ENCODE assay signal across 14 cellular contexts in genomic region chr11:120523196-120523595, GRCh38. TPM values are rescaled to one million over a fixed set of nuclear protein-coding genes. Genes with fewer than 3 reads are reported as not detected.
DNase-seq lines count a peak whose midpoint lies in the region; ATAC-seq and TF ChIP-seq lines count a peak whose summit lies in the region.
"Had no signal": no experiment of that assay in that cellular context is flagged by ENCODE, and none has a peak within 500 bp of the region (broad histone marks: within the 10 kb centered on the region; RNA-seq: fewer than 3 reads in every experiment).

No MANE protein-coding gene starts in this region.

- H3K4me2 ChIP-seq in BLaER1 (peak overlapping the region; percentile 72), PC-9 (no peak overlapping the region)

- no peak overlapping the region for H2AFZ ChIP-seq in PC-9

- POLR2A ChIA-PET in PC-9 (lab: Charles Lee; ENCODE audit: unreplicated experiment): no interaction called here

- intact Hi-C loops in PC-9 (cut with micrococcal nuclease; ENCODE audit: unreplicated experiment): no loop called here

- H3K27me3 ChIP-seq in BLaER1 (no peaks in the 10 kb centered on the region), PC-9 (ENCODE audit: insufficient read depth, low read depth) (peaks cover 95% of the 10 kb centered on the region)
- H3K27me3 ChIP-seq: dorsolateral prefrontal cortex, uterus had no signal

- H3K27ac ChIP-seq in BLaER1 (peak overlapping the region; percentile 18; the same call in 1 of the 2 replicates), PC-9 (no peak overlapping the region)
- H3K27ac ChIP-seq: dorsolateral prefrontal cortex, esophagus muscularis mucosa, uterus had no signal

- no peak overlapping the region for H3K9ac ChIP-seq in BLaER1

- no peaks in the 10 kb centered on the region for H3K36me3 ChIP-seq in BLaER1
- no peaks in the 10 kb centered on the region for H3K36me3 ChIP-seq in PC-9 (ENCODE audit: low read depth)
- H3K36me3 ChIP-seq: esophagus muscularis mucosa, uterus had no signal

- H3K79me2 ChIP-seq in PC-9 (ENCODE audit: low read depth): no peaks in the 10 kb centered on the region

- H3K4me1 ChIP-seq in BLaER1: peaks cover 28% of the 10 kb centered on the region
- no peaks in the 10 kb centered on the region for H3K4me1 ChIP-seq in PC-9 (replicated peaks; ENCODE audit: insufficient read depth)

- CTCF ChIA-PET in PC-9 (lab: Charles Lee): no interaction called here

- TF ChIP-seq CTCF in GM12865 (IDR thresholded peaks at IDR 0.05; ENCODE audit: insufficient read depth, low read depth, low read length, missing control alignments) (no peak), PC-9 (conservative IDR thresholded peaks at IDR 0.05) (no peak)

- BruUV-seq in PC-9 (replicated peaks; lab: Mats Ljungman, UMichigan): no TSS peak

- DNase-seq in GM12865 (ENCODE audit: low read depth): peak; percentile 9
- peak; percentile 87 for DNase-seq in NCI-H69 (lab: John Stamatoyannopoulos, UW)
- DNase-seq in left lobe of liver (ENCODE audit: low spot score): no peak
- no peak for DNase-seq in foreskin melanocyte
- DNase-seq in mucosa of gallbladder (ENCODE audit: low spot score): no peak
- DNase-seq in PC-9: no peak
- DNase-seq: ACHN, GF-D8, NCI-H446, uterus had no signal

- H3K9me3 ChIP-seq in BLaER1 (no peaks in the 10 kb centered on the region), PC-9 (ENCODE audit: insufficient read depth, low read depth) (no peaks in the 10 kb centered on the region)
- H3K9me3 ChIP-seq: esophagus muscularis mucosa, uterus had no signal

- H3K4me3 ChIP-seq in BLaER1: no peak overlapping the region
- H3K4me3 ChIP-seq in GM12865 (ENCODE audit: low read depth, low read length): no peak overlapping the region
- no peak overlapping the region for H3K4me3 ChIP-seq in PC-9
- H3K4me3 ChIP-seq: dorsolateral prefrontal cortex, esophagus muscularis mucosa, uterus had no signal

- H4K20me1 ChIP-seq in BLaER1: no peaks in the 10 kb centered on the region
- H4K20me1 ChIP-seq in PC-9 (ENCODE audit: insufficient read depth): no peaks in the 10 kb centered on the region

- H3F3A ChIP-seq in PC-9 (ENCODE audit: insufficient read depth, low read depth): no peaks in the 10 kb centered on the region

- no peaks in the 10 kb centered on the region for H3K9me2 ChIP-seq in PC-9 (ENCODE audit: insufficient read depth)

- ATAC-seq in left lobe of liver: peak; percentile 43
- ATAC-seq in GM21360 (IDR thresholded peaks at IDR 0.05; ENCODE audit: unreplicated experiment): no peak

RNA-seq across cellular contexts. Expression of gene GRIK4, which starts 11.6 kb away (rescaled TPM):
- total RNA-seq in left lobe of liver (0.05 TPM), mucosa of gallbladder (2.9 TPM), PC-9 (2021) (not detected in 2 replicates)

Comparison
In these comparisons a context has a peak if more than half of its experiments do, and no peak if none do; other contexts are left out.
1. DNase-seq: peak in GM12865 (single experiment) and NCI-H69 (single experiment); none in left lobe of liver (single experiment), foreskin melanocyte (single experiment), mucosa of gallbladder (single experiment) and PC-9 (0 of 2).